ENCODE assay signal across 1 cellular context in the genomic region with DNA sequence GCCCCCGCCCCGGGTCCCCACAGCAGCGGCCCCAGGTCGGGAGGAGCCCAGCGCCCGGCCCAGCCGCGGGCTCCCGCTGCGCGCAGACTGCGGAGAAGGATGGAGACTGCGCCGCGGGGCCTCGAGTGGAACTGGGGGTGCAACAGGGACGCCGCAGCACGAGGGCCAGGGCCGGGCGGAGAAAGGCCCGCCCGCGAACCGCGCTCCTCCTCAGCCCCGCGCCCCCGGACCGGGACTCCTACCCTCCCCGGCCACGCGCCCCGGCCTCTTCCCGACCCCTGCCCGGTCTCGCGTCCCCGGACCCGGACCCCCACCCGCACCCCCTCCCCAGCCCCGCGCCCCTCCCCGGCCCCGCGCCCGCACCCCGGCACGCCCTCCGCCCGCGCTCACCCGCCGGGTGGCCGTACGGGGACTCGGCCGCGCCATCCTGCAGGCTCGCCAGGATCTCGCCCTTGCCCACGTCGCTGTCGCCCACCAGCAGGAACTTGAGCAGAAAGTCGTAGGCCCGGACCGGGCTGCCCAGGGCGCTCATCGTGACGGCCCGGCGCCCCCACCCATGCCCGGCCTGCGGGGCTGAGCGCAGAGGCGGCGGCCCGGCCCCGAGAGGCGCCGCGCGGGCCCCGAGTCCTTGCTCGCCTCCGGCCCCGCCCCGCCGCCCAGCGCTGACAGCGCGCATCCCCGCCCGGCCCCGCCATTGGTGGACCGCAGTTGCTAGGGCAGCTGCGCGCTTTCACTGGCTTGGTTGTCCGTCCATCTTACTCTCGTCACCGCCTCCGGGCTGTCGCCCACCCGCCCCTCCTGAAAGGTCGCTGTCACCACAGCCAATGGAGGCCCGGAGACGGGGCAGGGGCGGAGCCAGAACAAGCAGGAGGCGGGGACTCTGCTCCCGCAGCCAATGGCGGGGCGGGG.
A peak's percentile ranks its signal among the peaks of the same experiment; 100 is the strongest.
TF ChIP-seq lines count a peak whose summit lies in the region.

A gene with protein sequence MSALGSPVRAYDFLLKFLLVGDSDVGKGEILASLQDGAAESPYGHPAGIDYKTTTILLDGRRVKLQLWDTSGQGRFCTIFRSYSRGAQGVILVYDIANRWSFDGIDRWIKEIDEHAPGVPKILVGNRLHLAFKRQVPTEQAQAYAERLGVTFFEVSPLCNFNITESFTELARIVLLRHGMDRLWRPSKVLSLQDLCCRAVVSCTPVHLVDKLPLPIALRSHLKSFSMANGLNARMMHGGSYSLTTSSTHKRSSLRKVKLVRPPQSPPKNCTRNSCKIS (minus strand): TSS at position 634 of the 909 bp plus-strand sequence. CDS start 102 bp downstream, at position 532.

TF ChIP-seq in A549, 52 proteins besides CTCF, POLR2A, EP300 and RAD21 (continued from another document):
- TF ChIP-seq MAFK (IDR thresholded peaks at IDR 0.05; ENCODE audit: partially characterized antibody) = no peak
- TF ChIP-seq, protein P1, sequence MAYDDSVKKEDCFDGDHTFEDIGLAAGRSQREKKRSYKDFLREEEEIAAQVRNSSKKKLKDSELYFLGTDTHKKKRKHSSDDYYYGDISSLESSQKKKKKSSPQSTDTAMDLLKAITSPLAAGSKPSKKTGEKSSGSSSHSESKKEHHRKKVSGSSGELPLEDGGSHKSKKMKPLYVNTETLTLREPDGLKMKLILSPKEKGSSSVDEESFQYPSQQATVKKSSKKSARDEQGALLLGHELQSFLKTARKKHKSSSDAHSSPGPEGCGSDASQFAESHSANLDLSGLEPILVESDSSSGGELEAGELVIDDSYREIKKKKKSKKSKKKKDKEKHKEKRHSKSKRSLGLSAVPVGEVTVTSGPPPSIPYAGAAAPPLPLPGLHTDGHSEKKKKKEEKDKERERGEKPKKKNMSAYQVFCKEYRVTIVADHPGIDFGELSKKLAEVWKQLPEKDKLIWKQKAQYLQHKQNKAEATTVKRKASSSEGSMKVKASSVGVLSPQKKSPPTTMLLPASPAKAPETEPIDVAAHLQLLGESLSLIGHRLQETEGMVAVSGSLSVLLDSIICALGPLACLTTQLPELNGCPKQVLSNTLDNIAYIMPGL (CRISPR knock-in tag; IDR thresholded peaks at IDR 0.05; ENCODE audit: borderline replicate concordance) = no peak
- no peak for TF ChIP-seq NPAS2 (CRISPR knock-in tag; IDR thresholded peaks at IDR 0.05; ENCODE audit: borderline replicate concordance)
- no peak for TF ChIP-seq ZNF302 (CRISPR knock-in tag; IDR thresholded peaks at IDR 0.05)
- TF ChIP-seq RFX5 (IDR thresholded peaks at IDR 0.05) = peak; percentile 93
- no peak for TF ChIP-seq MAZ (IDR thresholded peaks at IDR 0.05; ENCODE audit: borderline replicate concordance, low read depth, low read length)
- TF ChIP-seq SMC3 (IDR thresholded peaks at IDR 0.05) = no peak
- no peak for TF ChIP-seq KDM1A (IDR thresholded peaks at IDR 0.05; ENCODE audit: low read depth)
- TF ChIP-seq, protein P2, sequence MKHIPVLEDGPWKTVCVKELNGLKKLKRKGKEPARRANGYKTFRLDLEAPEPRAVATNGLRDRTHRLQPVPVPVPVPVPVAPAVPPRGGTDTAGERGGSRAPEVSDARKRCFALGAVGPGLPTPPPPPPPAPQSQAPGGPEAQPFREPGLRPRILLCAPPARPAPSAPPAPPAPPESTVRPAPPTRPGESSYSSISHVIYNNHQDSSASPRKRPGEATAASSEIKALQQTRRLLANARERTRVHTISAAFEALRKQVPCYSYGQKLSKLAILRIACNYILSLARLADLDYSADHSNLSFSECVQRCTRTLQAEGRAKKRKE (CRISPR knock-in tag; IDR thresholded peaks at IDR 0.05; ENCODE audit: low read depth) = no peak
- TF ChIP-seq ESRRA (IDR thresholded peaks at IDR 0.05; ENCODE audit: borderline replicate concordance, low read length) = no peak
- TF ChIP-seq, protein P3, sequence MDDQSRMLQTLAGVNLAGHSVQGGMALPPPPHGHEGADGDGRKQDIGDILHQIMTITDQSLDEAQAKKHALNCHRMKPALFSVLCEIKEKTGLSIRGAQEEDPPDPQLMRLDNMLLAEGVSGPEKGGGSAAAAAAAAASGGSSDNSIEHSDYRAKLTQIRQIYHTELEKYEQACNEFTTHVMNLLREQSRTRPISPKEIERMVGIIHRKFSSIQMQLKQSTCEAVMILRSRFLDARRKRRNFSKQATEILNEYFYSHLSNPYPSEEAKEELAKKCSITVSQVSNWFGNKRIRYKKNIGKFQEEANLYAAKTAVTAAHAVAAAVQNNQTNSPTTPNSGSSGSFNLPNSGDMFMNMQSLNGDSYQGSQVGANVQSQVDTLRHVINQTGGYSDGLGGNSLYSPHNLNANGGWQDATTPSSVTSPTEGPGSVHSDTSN (IDR thresholded peaks at IDR 0.05) = peak; percentile 98
- no peak for TF ChIP-seq CEBPB (IDR thresholded peaks at IDR 0.05)
- no peak for TF ChIP-seq HEYL (CRISPR knock-in tag; IDR thresholded peaks at IDR 0.05)
- no peak for TF ChIP-seq NR3C1 (IDR thresholded peaks at IDR 0.05)
